Comparison of ENCODE assay signal across 17 cellular contexts in genomic region chr15:49182128-49182527, GRCh38. TPM values are rescaled to one million over a fixed set of nuclear protein-coding genes. Genes with fewer than 3 reads are reported as not detected.
A peak's percentile ranks its signal among the peaks of the same experiment; 100 is the strongest.
DNase-seq lines count a peak whose midpoint lies in the region; ATAC-seq and TF ChIP-seq lines count a peak whose summit lies in the region.
"Had no signal": no experiment of that assay in that cellular context is flagged by ENCODE, and none has a peak within 500 bp of the region (broad histone marks: within the 10 kb centered on the region; RNA-seq: fewer than 3 reads in every experiment).

No MANE protein-coding gene starts in this region.

- peaks cover 2% of the 10 kb centered on the region for H3K27me3 Mint-ChIP-seq in endothelial cell (ENCODE audit: unreplicated experiment)
- H3K27me3 Mint-ChIP-seq: B cell; CD4-positive, alpha-beta T cell had no signal

- H3K4me1 Mint-ChIP-seq in endothelial cell (ENCODE audit: unreplicated experiment), result peaks cover 8% of the 10 kb centered on the region

- H3K4me3 Mint-ChIP-seq in endothelial cell (ENCODE audit: unreplicated experiment), result peak overlapping the region; percentile 17
- H3K4me3 Mint-ChIP-seq: B cell; CD4-positive, alpha-beta T cell; CD8-positive, alpha-beta T cell had no signal

- no peaks in the 10 kb centered on the region for H3K9me3 ChIP-seq in HEK293 (ENCODE audit: control insufficient read depth, insufficient read depth, low read depth, low read length)
- H3K9me3 ChIP-seq: A549, Caco-2 had no signal

- H3K4me3 ChIP-seq in HEK293 (ENCODE audit: low read depth, low read length), result no peak overlapping the region
- H3K4me3 ChIP-seq: A549; BLaER1 treated with 17β-estradiol and CSF1 and Interleukin-3, amounts not matched to agents 10 nM and 100 nM had no signal

- H3K36me3 ChIP-seq in HEK293 (ENCODE audit: control insufficient read depth in 2 of 2, insufficient read depth in 1 of 2, low read length in 2 of 2), result no peaks in the 10 kb centered on the region

- no peak for TF ChIP-seq CTCF in HEK293 (tag by site-specific recombination; IDR thresholded peaks at IDR 0.05)
- TF ChIP-seq CTCF in endothelial cell (IDR thresholded peaks at IDR 0.05; ENCODE audit: unreplicated experiment), result no peak

- H3K27ac ChIP-seq in HEK293 (ENCODE audit: extremely low read depth, low read depth, low read length), result no peak overlapping the region
- H3K27ac ChIP-seq: 22Rv1; A549; BLaER1 treated with 17β-estradiol and CSF1 and Interleukin-3, amounts not matched to agents 10 nM and 100 nM; C4-2B had no signal

- peaks cover 10% of the 10 kb centered on the region for H3K36me3 Mint-ChIP-seq in endothelial cell (ENCODE audit: low read depth, unreplicated experiment)

- no peak for ATAC-seq in GM18870 (IDR thresholded peaks at IDR 0.05; ENCODE audit: unreplicated experiment)
- ATAC-seq: A549; CD8-positive, alpha-beta T cell had no signal

- CTCF ChIA-PET in HEK293 (lab: Yijun Ruan, JAX), result interaction anchor here (0.6 to 0.7 kb wide), 2 partner anchors 19 to 1209 kb away, joined by 3 to 4 read pairs; no protein-coding TSS in a partner anchor

- H3K9me3 Mint-ChIP-seq in endothelial cell (ENCODE audit: unreplicated experiment), result no peaks in the 10 kb centered on the region
- H3K9me3 Mint-ChIP-seq: CD4-positive, alpha-beta T cell had no signal

- no peak overlapping the region for H3K27ac Mint-ChIP-seq in endothelial cell (ENCODE audit: unreplicated experiment)
- H3K27ac Mint-ChIP-seq: B cell; CD4-positive, alpha-beta T cell; CD8-positive, alpha-beta T cell had no signal

- POLR2A ChIA-PET in HEK293 (lab: Yijun Ruan, JAX), result no interaction called here

- DNase-seq in NCI-H2029 (lab: John Stamatoyannopoulos, UW), result peak; percentile 5
- DNase-seq in NCI-H2029 treated with DMSO at 0.1 percent for 48 hours (lab: John Stamatoyannopoulos, UW), result no peak
- no peak for DNase-seq in endothelial cell (ENCODE audit: low spot score)
- DNase-seq: AML-193; Caco-2; Calu3; CD4-positive, alpha-beta T cell; CD8-positive, alpha-beta T cell; DMS79 treated with DMSO at 0.1 percent for 48 hours; GF-D8 had no signal

- no peaks in the 10 kb centered on the region for H3K4me1 ChIP-seq in HEK293 (ENCODE audit: control insufficient read depth, insufficient read depth, low read length)
- H3K4me1 ChIP-seq: Caco-2 had no signal

TF ChIP-seq in HEK293, 187 proteins besides CTCF, POLR2A, EP300 and RAD21:
- TF ChIP-seq ZNF146 (tag by site-specific recombination; IDR thresholded peaks at IDR 0.05) (peak; percentile 55), ZNF449 (tag by site-specific recombination; IDR thresholded peaks at IDR 0.05) (no peak)
TF ChIP-seq in HEK293: peak in this region for 1.

RNA-seq across cellular contexts. Expression of gene GALK2, which starts 12.1 kb away (rescaled TPM):
- total RNA-seq in endothelial cell (ENCODE audit: unreplicated experiment), result 25.7 TPM

RNA-seq across cellular contexts. Expression of gene COPS2, which starts 26.7 kb away (rescaled TPM):
- total RNA-seq in endothelial cell (ENCODE audit: unreplicated experiment), result 71.8 TPM
